In genomic region chr9:4246969-4247368, GRCh38 we compare ENCODE assay signal across 20 cellular contexts. TPM values are rescaled to one million over a fixed set of nuclear protein-coding genes. Genes with fewer than 3 reads are reported as not detected.
DNase-seq lines count a peak whose midpoint lies in the region; ATAC-seq, FAIRE-seq and TF ChIP-seq lines count a peak whose summit lies in the region.
"Had no signal": no experiment of that assay in that cellular context is flagged by ENCODE, and none has a peak within 500 bp of the region (broad histone marks: within the 10 kb centered on the region; RNA-seq: fewer than 3 reads in every experiment).

No MANE protein-coding gene starts in this region.

- H3K4me3 Mint-ChIP-seq in astrocyte (ENCODE audit: unreplicated experiment) = no peak overlapping the region
- no peak overlapping the region for H3K4me3 Mint-ChIP-seq in activated T-helper 1 cell treated with anti-CD3 and anti-CD28 coated beads, Interleukin-12 subunit alpha, Interleukin-12 subunit beta, Interleukin-2, Interleukin-4 antibody, amounts not matched to agents 30 ng/mL and 10 ng/mL and 1 ng/mL, durations not matched to agents 14 hours and 24 hours and 36 hours
- H3K4me3 Mint-ChIP-seq: CD4-positive, alpha-beta memory T cell; H9 had no signal

- no peak for DNase-seq in A549 (ENCODE audit: low read depth in 1 of 2, low spot score in 1 of 2)
- no peak for DNase-seq in astrocyte (ENCODE audit: low read depth)
- peak; percentile 59 for DNase-seq in mesenchymal stem cell
- DNase-seq in upper lobe of right lung = no peak
- no peak for DNase-seq in NCI-H510A (lab: John Stamatoyannopoulos, UW)
- no peak for DNase-seq in activated T-helper 1 cell treated with anti-CD3 and anti-CD28 coated beads, Interleukin-12 subunit alpha, Interleukin-12 subunit beta, Interleukin-2, Interleukin-4 antibody, amounts not matched to agents 30 ng/mL and 10 ng/mL and 1 ng/mL, durations not matched to agents 14 hours and 24 hours and 36 hours (ENCODE audit: low spot score)
- DNase-seq: C1 segment of cervical spinal cord; Calu3; CD4-positive, alpha-beta memory T cell; COR-L47; DMS153; DND-41; GDM1; GOT3; H9 had no signal

- CTCF ChIA-PET in A549 (lab: Yijun Ruan, JAX) = interaction anchor here (1.1 kb wide), 1 partner anchor 19 kb away, joined by 4 read pairs; no protein-coding TSS in a partner anchor

- H3K4me3 ChIP-seq in A549 = no peak overlapping the region
- H3K4me3 ChIP-seq in astrocyte (ENCODE audit: insufficient read depth, low read depth, low read length) = no peak overlapping the region
- H3K4me3 ChIP-seq in mesenchymal stem cell (ENCODE audit: insufficient read depth in 1 of 2, low read depth in 1 of 2, low read length in 2 of 2) = no peak overlapping the region
- no peak overlapping the region for H3K4me3 ChIP-seq in upper lobe of right lung

- H3K27ac ChIP-seq in A549 (no peak overlapping the region), astrocyte (ENCODE audit: low read depth, low read length) (no peak overlapping the region), mesenchymal stem cell (ENCODE audit: low read length, poor library complexity, severe bottlenecking) (peak overlapping the region; percentile 40), upper lobe of right lung (no peak overlapping the region)
- H3K27ac ChIP-seq: 22Rv1 had no signal

- no peak overlapping the region for H2AFZ ChIP-seq in astrocyte (ENCODE audit: low read depth, low read length)
- no peak overlapping the region for H2AFZ ChIP-seq in mesenchymal stem cell (ENCODE audit: low read depth, low read length)

- no peak overlapping the region for H4K8ac ChIP-seq in mesenchymal stem cell (ENCODE audit: low read length)

- H3K27me3 ChIP-seq in astrocyte (ENCODE audit: insufficient read depth, low read length) = no peaks in the 10 kb centered on the region
- no peaks in the 10 kb centered on the region for H3K27me3 ChIP-seq in mesenchymal stem cell (ENCODE audit: control insufficient read depth in 1 of 2, insufficient read depth in 1 of 2, low read length in 2 of 2)
- H3K27me3 ChIP-seq in upper lobe of right lung = no peaks in the 10 kb centered on the region

- peaks cover 15% of the 10 kb centered on the region for H3K36me3 Mint-ChIP-seq in astrocyte (ENCODE audit: low read depth, unreplicated experiment)
- H3K36me3 Mint-ChIP-seq in activated T-helper 1 cell treated with anti-CD3 and anti-CD28 coated beads, Interleukin-12 subunit alpha, Interleukin-12 subunit beta, Interleukin-2, Interleukin-4 antibody, amounts not matched to agents 30 ng/mL and 10 ng/mL and 1 ng/mL, durations not matched to agents 14 hours and 24 hours and 36 hours (ENCODE audit: low read depth) = no peaks in the 10 kb centered on the region

- H3K79me1 ChIP-seq in mesenchymal stem cell (replicated peaks; ENCODE audit: low read length, poor library complexity, severe bottlenecking) = peaks cover 2% of the 10 kb centered on the region

- H3K9me3 Mint-ChIP-seq in astrocyte (ENCODE audit: unreplicated experiment) = peaks cover 13% of the 10 kb centered on the region
- H3K9me3 Mint-ChIP-seq in activated T-helper 1 cell treated with anti-CD3 and anti-CD28 coated beads, Interleukin-12 subunit alpha, Interleukin-12 subunit beta, Interleukin-2, Interleukin-4 antibody, amounts not matched to agents 30 ng/mL and 10 ng/mL and 1 ng/mL, durations not matched to agents 14 hours and 24 hours and 36 hours = peaks cover 13% of the 10 kb centered on the region

- H3K4me1 ChIP-seq in A549 (peaks cover 6% of the 10 kb centered on the region; the same call in 1 of the 3 replicates), astrocyte (ENCODE audit: insufficient read depth, low read length) (peaks cover 7% of the 10 kb centered on the region), mesenchymal stem cell (ENCODE audit: control insufficient read depth, insufficient read depth, low read depth, low read length) (peaks cover 2% of the 10 kb centered on the region), upper lobe of right lung (no peaks in the 10 kb centered on the region)

- H3K9me3 ChIP-seq in A549 (peaks cover 12% of the 10 kb centered on the region; the same call in 1 of the 3 replicates), astrocyte (ENCODE audit: insufficient read depth, low read depth, low read length) (no peaks in the 10 kb centered on the region), mesenchymal stem cell (ENCODE audit: control insufficient read depth, low read length) (no peaks in the 10 kb centered on the region), upper lobe of right lung (no peaks in the 10 kb centered on the region)

- WGBS in A549 (ENCODE audit: missing lambda C conversion rate) = 90% methylated on average over 5 of the region's 5 CpGs
- 45% methylated on average over 4 of the region's 5 CpGs for WGBS in mesenchymal stem cell

- POLR2A ChIA-PET in A549 (lab: Yijun Ruan, JAX) = no interaction called here

- H4K91ac ChIP-seq in mesenchymal stem cell (ENCODE audit: low read length) = no peak overlapping the region

- H3K27ac Mint-ChIP-seq in astrocyte (ENCODE audit: unreplicated experiment) = peak overlapping the region; percentile 42
- H3K27ac Mint-ChIP-seq in activated T-helper 1 cell treated with anti-CD3 and anti-CD28 coated beads, Interleukin-12 subunit alpha, Interleukin-12 subunit beta, Interleukin-2, Interleukin-4 antibody, amounts not matched to agents 30 ng/mL and 10 ng/mL and 1 ng/mL, durations not matched to agents 14 hours and 24 hours and 36 hours = no peak overlapping the region
- H3K27ac Mint-ChIP-seq: CD4-positive, alpha-beta memory T cell; H9 had no signal

- H4K20me1 ChIP-seq in astrocyte (ENCODE audit: insufficient read depth, low read length) = no peaks in the 10 kb centered on the region

- H3K27me3 Mint-ChIP-seq in astrocyte (ENCODE audit: low read depth, unreplicated experiment) = no peaks in the 10 kb centered on the region
- H3K27me3 Mint-ChIP-seq in activated T-helper 1 cell treated with anti-CD3 and anti-CD28 coated beads, Interleukin-12 subunit alpha, Interleukin-12 subunit beta, Interleukin-2, Interleukin-4 antibody, amounts not matched to agents 30 ng/mL and 10 ng/mL and 1 ng/mL, durations not matched to agents 14 hours and 24 hours and 36 hours (ENCODE audit: insufficient read depth) = no peaks in the 10 kb centered on the region

- intact Hi-C loops in upper lobe of right lung (cut with DNase I) = no loop called here
- intact Hi-C loops in activated T-helper 1 cell treated with anti-CD3 and anti-CD28 coated beads, Interleukin-12 subunit alpha, Interleukin-12 subunit beta, Interleukin-2, Interleukin-4 antibody, amounts not matched to agents 30 ng/mL and 10 ng/mL and 1 ng/mL, durations not matched to agents 14 hours and 24 hours and 36 hours (cut with micrococcal nuclease) = no loop called here

- H3K79me2 ChIP-seq in astrocyte (ENCODE audit: insufficient read depth, low read length) = peaks cover 50% of the 10 kb centered on the region

- no peaks in the 10 kb centered on the region for H3K36me3 ChIP-seq in astrocyte (ENCODE audit: insufficient read depth, low read length)
- no peaks in the 10 kb centered on the region for H3K36me3 ChIP-seq in mesenchymal stem cell (ENCODE audit: control insufficient read depth in 1 of 2, insufficient read depth in 2 of 2, low read depth in 1 of 2, low read length in 2 of 2)
- no peaks in the 10 kb centered on the region for H3K36me3 ChIP-seq in upper lobe of right lung

- H2AK5ac ChIP-seq in mesenchymal stem cell (ENCODE audit: low read length, severe bottlenecking) = peak overlapping the region; percentile 59

- no peak for TF ChIP-seq CTCF in A549 (IDR thresholded peaks at IDR 0.05)
- no peak for TF ChIP-seq CTCF in astrocyte (IDR thresholded peaks at IDR 0.05; ENCODE audit: insufficient read depth, low read depth, low read length)
- no peak for TF ChIP-seq CTCF in upper lobe of right lung (IDR thresholded peaks at IDR 0.05)

- H3K4me2 ChIP-seq in A549 = no peak overlapping the region
- H3K4me2 ChIP-seq in astrocyte (ENCODE audit: low read length) = no peak overlapping the region
- H3K4me2 ChIP-seq in mesenchymal stem cell (ENCODE audit: low read length, poor library complexity, severe bottlenecking) = no peak overlapping the region

- no peak overlapping the region for H2BK5ac ChIP-seq in mesenchymal stem cell (ENCODE audit: low read depth, low read length, poor library complexity, severe bottlenecking)

- no peak overlapping the region for H2BK120ac ChIP-seq in mesenchymal stem cell (ENCODE audit: low read depth, low read length)

- TF ChIP-seq POLR2A in A549 (IDR thresholded peaks at IDR 0.05; ENCODE audit: low read length) = no peak

- no peak overlapping the region for H3K9ac ChIP-seq in astrocyte (ENCODE audit: low read length)
- no peak overlapping the region for H3K9ac ChIP-seq in mesenchymal stem cell (ENCODE audit: low read length)

- no peak for TF ChIP-seq RAD21 in A549 (conservative IDR thresholded peaks at IDR 0.05 in 1 of 2, IDR thresholded peaks at IDR 0.05 in 1 of 2)

- H3K4me1 Mint-ChIP-seq in astrocyte (ENCODE audit: low read depth, unreplicated experiment) = peaks cover 34% of the 10 kb centered on the region
- peaks cover 7% of the 10 kb centered on the region for H3K4me1 Mint-ChIP-seq in activated T-helper 1 cell treated with anti-CD3 and anti-CD28 coated beads, Interleukin-12 subunit alpha, Interleukin-12 subunit beta, Interleukin-2, Interleukin-4 antibody, amounts not matched to agents 30 ng/mL and 10 ng/mL and 1 ng/mL, durations not matched to agents 14 hours and 24 hours and 36 hours (ENCODE audit: low read depth)

- no peak overlapping the region for H2BK15ac ChIP-seq in mesenchymal stem cell (ENCODE audit: low read depth, poor library complexity, severe bottlenecking)

- peak overlapping the region in 1 of 2 experiments; percentile 30 for H3K18ac ChIP-seq in mesenchymal stem cell (ENCODE audit: low read depth in 1 of 2, low read length in 2 of 2)

- no peak overlapping the region for H3K14ac ChIP-seq in mesenchymal stem cell (ENCODE audit: low read length in 2 of 2)

- TF ChIP-seq EP300 in A549 (IDR thresholded peaks at IDR 0.05) = no peak

- FAIRE-seq in A549 (lab: Jason Lieb, UNC) = peak; percentile 49
- no peak for FAIRE-seq in astrocyte (lab: Jason Lieb, UNC)
- FAIRE-seq: GM12891, GM18507 had no signal

- ATAC-seq in A549 = no peak
- peak; percentile 58 for ATAC-seq in upper lobe of right lung
- ATAC-seq in GM18519 (IDR thresholded peaks at IDR 0.05; ENCODE audit: low FRiP score, unreplicated experiment) = no peak
- ATAC-seq: HCT116 had no signal

- H3K23ac ChIP-seq in mesenchymal stem cell (ENCODE audit: low read length in 2 of 2) = no peak overlapping the region

- H2BK12ac ChIP-seq in mesenchymal stem cell (ENCODE audit: low read length in 2 of 2) = no peak overlapping the region

- no peak overlapping the region for H3K4ac ChIP-seq in mesenchymal stem cell (ENCODE audit: low read depth in 1 of 2, low read length in 2 of 2)

RNA-seq across cellular contexts. Expression of gene GLIS3, which starts 52.9 kb away (rescaled TPM):
- polyA plus RNA-seq in A549 (2011; rRNA removed) (14.1 and 28.1 TPM in 2 replicates), A549 (2017; fragmentation: RNase III; extraction: RNeasy Plus Mini Kit Qiagen cat#74134 plus additional on column Dnase treatment) (14.2 to 15.2 TPM (median 14.3 TPM) in 3 replicates)
- polyA plus RNA-seq in A549 (2012; cell fraction: cytosol; rRNA removed) = 5.7 and 7.2 TPM in 2 replicates
- 9.2 and 14.5 TPM in 2 replicates for polyA plus RNA-seq in A549 (2012; cell fraction: nucleus; rRNA removed)
- polyA minus RNA-seq in A549 (2011; rRNA and poly(A)+ RNA removed) = 270 and 286 TPM in 2 replicates
- total RNA-seq in astrocyte (78.4 and 81.9 TPM in 2 replicates), upper lobe of right lung (24.1 TPM)
- polyA plus RNA-seq in mesenchymal stem cell (2013, experiment 1 of 2) = 19.0 TPM
- polyA plus RNA-seq in mesenchymal stem cell (2013, experiment 2 of 2) = 18.8 TPM
- total RNA-seq in activated T-helper 1 cell treated with anti-CD3 and anti-CD28 coated beads, Interleukin-12 subunit alpha, Interleukin-12 subunit beta, Interleukin-2, Interleukin-4 antibody, amounts not matched to agents 30 ng/mL and 10 ng/mL and 1 ng/mL, durations not matched to agents 14 hours and 24 hours and 36 hours = 3.3 and 4.0 TPM in 2 replicates
